Comparison of ENCODE assay signal across 1 cellular context in the genomic region with DNA sequence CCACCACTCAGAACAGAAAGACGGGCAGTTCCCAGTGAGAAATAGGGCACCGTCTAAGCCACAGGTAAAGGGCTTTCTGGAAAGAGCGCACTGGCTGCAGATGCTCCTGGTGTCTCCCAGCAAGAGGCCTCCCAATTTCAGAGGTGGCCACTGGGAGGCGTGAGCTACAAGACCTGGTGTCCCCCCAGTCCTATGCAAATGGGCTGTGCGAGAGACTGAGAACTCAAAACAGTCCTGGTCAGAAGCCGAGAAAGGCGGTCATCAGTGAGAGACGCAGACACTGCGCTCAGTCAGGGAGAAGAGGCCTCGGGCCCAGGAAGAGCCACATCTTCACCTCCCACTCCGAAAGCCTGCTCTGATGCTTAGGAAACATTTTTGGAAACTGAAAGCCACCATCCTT.
TF ChIP-seq lines count a peak whose summit lies in the region.

No MANE protein-coding gene starts in this region.

TF ChIP-seq in K562, 482 proteins besides CTCF, POLR2A, EP300 and RAD21 (continued from another document):
- TF ChIP-seq, protein P1, sequence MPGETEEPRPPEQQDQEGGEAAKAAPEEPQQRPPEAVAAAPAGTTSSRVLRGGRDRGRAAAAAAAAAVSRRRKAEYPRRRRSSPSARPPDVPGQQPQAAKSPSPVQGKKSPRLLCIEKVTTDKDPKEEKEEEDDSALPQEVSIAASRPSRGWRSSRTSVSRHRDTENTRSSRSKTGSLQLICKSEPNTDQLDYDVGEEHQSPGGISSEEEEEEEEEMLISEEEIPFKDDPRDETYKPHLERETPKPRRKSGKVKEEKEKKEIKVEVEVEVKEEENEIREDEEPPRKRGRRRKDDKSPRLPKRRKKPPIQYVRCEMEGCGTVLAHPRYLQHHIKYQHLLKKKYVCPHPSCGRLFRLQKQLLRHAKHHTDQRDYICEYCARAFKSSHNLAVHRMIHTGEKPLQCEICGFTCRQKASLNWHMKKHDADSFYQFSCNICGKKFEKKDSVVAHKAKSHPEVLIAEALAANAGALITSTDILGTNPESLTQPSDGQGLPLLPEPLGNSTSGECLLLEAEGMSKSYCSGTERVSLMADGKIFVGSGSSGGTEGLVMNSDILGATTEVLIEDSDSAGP (CRISPR knock-in tag; IDR thresholded peaks at IDR 0.05) = no peak
- TF ChIP-seq STAT5A (IDR thresholded peaks at IDR 0.05; ENCODE audit: borderline replicate concordance, low read length) (no peak), KHSRP (IDR thresholded peaks at IDR 0.05) (no peak), ZNF764 (CRISPR knock-in tag; IDR thresholded peaks at IDR 0.05; ENCODE audit: low read depth) (no peak), ARNT (IDR thresholded peaks at IDR 0.05) (no peak), DEAF1 (CRISPR knock-in tag; IDR thresholded peaks at IDR 0.05) (no peak), ZNF3 (CRISPR knock-in tag; IDR thresholded peaks at IDR 0.05) (no peak), PCBP1 (IDR thresholded peaks at IDR 0.05; ENCODE audit: low read depth, low read length, poor library complexity, severe bottlenecking) (no peak), USF1 (CRISPR knock-in tag; IDR thresholded peaks at IDR 0.05) (no peak), FOXP1 (CRISPR knock-in tag; IDR thresholded peaks at IDR 0.05) (no peak), ZNF583 (CRISPR knock-in tag; IDR thresholded peaks at IDR 0.05) (no peak), TAF15 (IDR thresholded peaks at IDR 0.05; ENCODE audit: low read depth, low read length) (no peak), RBM25 (IDR thresholded peaks at IDR 0.05; ENCODE audit: low read depth, low read length, severe bottlenecking) (no peak), ZNF175 (CRISPR knock-in tag; IDR thresholded peaks at IDR 0.05; ENCODE audit: low read depth) (no peak), RBM39 (optimal IDR thresholded peaks at IDR 0.05; ENCODE audit: low read depth, low read length) (no peak)
- TF ChIP-seq, protein P2, sequence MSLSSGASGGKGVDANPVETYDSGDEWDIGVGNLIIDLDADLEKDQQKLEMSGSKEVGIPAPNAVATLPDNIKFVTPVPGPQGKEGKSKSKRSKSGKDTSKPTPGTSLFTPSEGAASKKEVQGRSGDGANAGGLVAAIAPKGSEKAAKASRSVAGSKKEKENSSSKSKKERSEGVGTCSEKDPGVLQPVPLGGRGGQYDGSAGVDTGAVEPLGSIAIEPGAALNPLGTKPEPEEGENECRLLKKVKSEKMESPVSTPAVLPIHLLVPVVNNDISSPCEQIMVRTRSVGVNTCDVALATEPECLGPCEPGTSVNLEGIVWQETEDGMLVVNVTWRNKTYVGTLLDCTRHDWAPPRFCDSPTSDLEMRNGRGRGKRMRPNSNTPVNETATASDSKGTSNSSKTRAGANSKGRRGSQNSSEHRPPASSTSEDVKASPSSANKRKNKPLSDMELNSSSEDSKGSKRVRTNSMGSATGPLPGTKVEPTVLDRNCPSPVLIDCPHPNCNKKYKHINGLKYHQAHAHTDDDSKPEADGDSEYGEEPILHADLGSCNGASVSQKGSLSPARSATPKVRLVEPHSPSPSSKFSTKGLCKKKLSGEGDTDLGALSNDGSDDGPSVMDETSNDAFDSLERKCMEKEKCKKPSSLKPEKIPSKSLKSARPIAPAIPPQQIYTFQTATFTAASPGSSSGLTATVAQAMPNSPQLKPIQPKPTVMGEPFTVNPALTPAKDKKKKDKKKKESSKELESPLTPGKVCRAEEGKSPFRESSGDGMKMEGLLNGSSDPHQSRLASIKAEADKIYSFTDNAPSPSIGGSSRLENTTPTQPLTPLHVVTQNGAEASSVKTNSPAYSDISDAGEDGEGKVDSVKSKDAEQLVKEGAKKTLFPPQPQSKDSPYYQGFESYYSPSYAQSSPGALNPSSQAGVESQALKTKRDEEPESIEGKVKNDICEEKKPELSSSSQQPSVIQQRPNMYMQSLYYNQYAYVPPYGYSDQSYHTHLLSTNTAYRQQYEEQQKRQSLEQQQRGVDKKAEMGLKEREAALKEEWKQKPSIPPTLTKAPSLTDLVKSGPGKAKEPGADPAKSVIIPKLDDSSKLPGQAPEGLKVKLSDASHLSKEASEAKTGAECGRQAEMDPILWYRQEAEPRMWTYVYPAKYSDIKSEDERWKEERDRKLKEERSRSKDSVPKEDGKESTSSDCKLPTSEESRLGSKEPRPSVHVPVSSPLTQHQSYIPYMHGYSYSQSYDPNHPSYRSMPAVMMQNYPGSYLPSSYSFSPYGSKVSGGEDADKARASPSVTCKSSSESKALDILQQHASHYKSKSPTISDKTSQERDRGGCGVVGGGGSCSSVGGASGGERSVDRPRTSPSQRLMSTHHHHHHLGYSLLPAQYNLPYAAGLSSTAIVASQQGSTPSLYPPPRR (CRISPR knock-in tag; IDR thresholded peaks at IDR 0.05; ENCODE audit: borderline replicate concordance) = no peak
- TF ChIP-seq, protein P3, sequence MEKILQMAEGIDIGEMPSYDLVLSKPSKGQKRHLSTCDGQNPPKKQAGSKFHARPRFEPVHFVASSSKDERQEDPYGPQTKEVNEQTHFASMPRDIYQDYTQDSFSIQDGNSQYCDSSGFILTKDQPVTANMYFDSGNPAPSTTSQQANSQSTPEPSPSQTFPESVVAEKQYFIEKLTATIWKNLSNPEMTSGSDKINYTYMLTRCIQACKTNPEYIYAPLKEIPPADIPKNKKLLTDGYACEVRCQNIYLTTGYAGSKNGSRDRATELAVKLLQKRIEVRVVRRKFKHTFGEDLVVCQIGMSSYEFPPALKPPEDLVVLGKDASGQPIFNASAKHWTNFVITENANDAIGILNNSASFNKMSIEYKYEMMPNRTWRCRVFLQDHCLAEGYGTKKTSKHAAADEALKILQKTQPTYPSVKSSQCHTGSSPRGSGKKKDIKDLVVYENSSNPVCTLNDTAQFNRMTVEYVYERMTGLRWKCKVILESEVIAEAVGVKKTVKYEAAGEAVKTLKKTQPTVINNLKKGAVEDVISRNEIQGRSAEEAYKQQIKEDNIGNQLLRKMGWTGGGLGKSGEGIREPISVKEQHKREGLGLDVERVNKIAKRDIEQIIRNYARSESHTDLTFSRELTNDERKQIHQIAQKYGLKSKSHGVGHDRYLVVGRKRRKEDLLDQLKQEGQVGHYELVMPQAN (IDR thresholded peaks at IDR 0.05; ENCODE audit: borderline replicate concordance) = no peak
TF ChIP-seq in K562: peak in this region for 0.
